Comparison of ENCODE assay signal across 8 cellular contexts in the genomic region with DNA sequence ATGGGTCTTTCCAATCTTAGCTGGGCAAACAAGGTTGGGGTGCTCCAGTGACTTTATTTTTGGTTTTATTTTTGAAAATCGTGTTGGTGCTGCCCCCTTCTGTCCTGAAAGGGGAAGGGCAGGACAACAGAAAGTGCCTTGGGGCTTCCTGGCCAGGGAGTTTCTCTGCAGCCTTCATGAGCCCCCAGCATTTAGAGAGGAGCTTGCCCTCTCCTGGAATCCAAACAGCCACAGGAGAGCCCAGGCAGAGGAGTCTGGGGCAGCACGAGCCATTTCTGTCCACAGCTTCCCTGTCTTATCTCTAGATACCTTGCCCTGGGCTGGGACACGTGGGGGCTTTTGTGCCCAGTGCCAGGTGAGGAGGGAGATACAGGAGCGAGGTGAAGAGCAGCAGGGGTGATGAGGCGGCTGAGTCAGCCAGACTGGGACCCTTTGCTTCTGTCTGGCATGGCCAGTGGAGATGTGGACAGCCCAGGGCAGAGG. TPM values are rescaled to one million over a fixed set of nuclear protein-coding genes. Genes with fewer than 3 reads are reported as not detected.
DNase-seq lines count a peak whose midpoint lies in the region; ATAC-seq, FAIRE-seq and TF ChIP-seq lines count a peak whose summit lies in the region.

No MANE protein-coding gene starts in this region.

- no peak overlapping the region for H2AK5ac ChIP-seq in H9 (ENCODE audit: insufficient read length, low read length)

- no peaks in the 10 kb centered on the region for H3K27me3 Mint-ChIP-seq in CD4-positive, alpha-beta memory T cell
- peaks cover 9% of the 10 kb centered on the region for H3K27me3 Mint-ChIP-seq in H9 (ENCODE audit: low read depth)

- H3K4me3 ChIP-seq in CD4-positive, alpha-beta memory T cell (ENCODE audit: low read length in 2 of 2): no peak overlapping the region
- no peak overlapping the region for H3K4me3 ChIP-seq in K562

- no peaks in the 10 kb centered on the region for H3K9me3 ChIP-seq in CD4-positive, alpha-beta memory T cell (ENCODE audit: control insufficient read depth in 1 of 2, low read length in 2 of 2)
- H3K9me3 ChIP-seq in H9 (ENCODE audit: control insufficient read depth, low read depth, low read length): no peaks in the 10 kb centered on the region
- H3K9me3 ChIP-seq in K562 (replicated peaks; ENCODE audit: control insufficient read depth, insufficient read depth, low read depth, low read length): no peaks in the 10 kb centered on the region

- CTCF ChIA-PET in CD4-positive, alpha-beta memory T cell (lab: Charles Lee; ENCODE audit: partially characterized antibody): interaction anchor here (0.6 to 8.3 kb wide), 21 partner anchors 8 to 333 kb away, joined by 3 to 130 read pairs (median 5); a partner anchor contains a TSS
- CTCF ChIA-PET in K562 (lab: Yijun Ruan, JAX; ENCODE audit: low intra/inter-chr PET ratio): interaction anchor here (0.7 to 1.2 kb wide), 4 partner anchors 53 to 244 kb away, joined by 3 to 5 read pairs (median 4); a partner anchor contains a TSS

- WGBS in H9 (ENCODE audit: extremely low coverage, insufficient read length, low lambda C conversion rate): no CpG with 5 or more reads among the region's 5 CpGs
- WGBS in K562 (ENCODE audit: insufficient coverage, low coverage, missing lambda C conversion rate): 9% methylated on average over 4 of the region's 5 CpGs

- H3K9ac ChIP-seq in H9 (ENCODE audit: extremely low read depth, insufficient read length, low read length) (no peak overlapping the region), K562 (ENCODE audit: insufficient read depth in 1 of 2, low read depth in 2 of 2, low read length in 2 of 2) (peak overlapping the region in 1 of 2 experiments; percentile 79; a peak in 2 of 4 replicates)

- no peak overlapping the region for H2BK120ac ChIP-seq in H9 (ENCODE audit: low read depth, low read length, poor library complexity, severe bottlenecking)

- H3K79me2 ChIP-seq in H9 (ENCODE audit: insufficient read depth, low read length) (no peaks in the 10 kb centered on the region), K562 (ENCODE audit: control insufficient read depth, insufficient read depth, low read length) (peaks cover 10% of the 10 kb centered on the region; the same call in 2 of the 3 replicates)

- H3K36me3 ChIP-seq in CD4-positive, alpha-beta memory T cell (ENCODE audit: insufficient read depth, low read length): no peaks in the 10 kb centered on the region
- H3K36me3 ChIP-seq in K562 (ENCODE audit: control insufficient read depth, insufficient read depth, low read length): peaks cover 2% of the 10 kb centered on the region; the same call in 2 of the 3 replicates

- H2BK20ac ChIP-seq in H9 (ENCODE audit: low read depth, low read length, poor library complexity, severe bottlenecking): no peak overlapping the region

- no peak overlapping the region for H2BK5ac ChIP-seq in H9 (ENCODE audit: insufficient read length, low read length)

- no peak overlapping the region for H3T11ph ChIP-seq in H9 (ENCODE audit: low read length)

- peak overlapping the region in 4 of 7 donors; percentile 14 to 41 (median 28) for H3K27ac Mint-ChIP-seq in CD4-positive, alpha-beta memory T cell
- H3K27ac Mint-ChIP-seq in H9: no peak overlapping the region

- no peak overlapping the region for H3K18ac ChIP-seq in H9 (ENCODE audit: insufficient read length, low read depth, low read length)

- H3K4me1 ChIP-seq in CD4-positive, alpha-beta memory T cell (ENCODE audit: insufficient read depth, low read length): peaks cover 8% of the 10 kb centered on the region
- H3K4me1 ChIP-seq in H9 (ENCODE audit: insufficient read depth, low read length): no peaks in the 10 kb centered on the region
- H3K4me1 ChIP-seq in K562 (replicated peaks in 1 of 2; ENCODE audit: control insufficient read depth in 2 of 2, insufficient read depth in 2 of 2, low read length in 2 of 2): peaks cover 13 to 22% of the 10 kb centered on the region in 2 experiments

- H3K56ac ChIP-seq in H9 (ENCODE audit: insufficient read length, low read depth, low read length): no peak overlapping the region

- in situ Hi-C loops in K562 (cut with MboI): no loop called here

- no peak for TF ChIP-seq EP300 in K562 (IDR thresholded peaks at IDR 0.05; ENCODE audit: low read length)

- H3K9me1 ChIP-seq in K562 (ENCODE audit: control insufficient read depth, insufficient read depth, low read length): no peaks in the 10 kb centered on the region

- peak; percentile 49 to 55 for TF ChIP-seq RAD21 in K562 (CRISPR knock-in tag; conservative IDR thresholded peaks at IDR 0.05 in 1 of 2, IDR thresholded peaks at IDR 0.05 in 1 of 2)

- no peaks in the 10 kb centered on the region for H4K20me1 ChIP-seq in H9 (ENCODE audit: control insufficient read depth, insufficient read depth, insufficient read length)
- H4K20me1 ChIP-seq in K562 (replicated peaks; ENCODE audit: control insufficient read depth, insufficient read depth, low read length): no peaks in the 10 kb centered on the region

- H4K91ac ChIP-seq in H9 (ENCODE audit: insufficient read length, low read depth, low read length): no peak overlapping the region

- 0 out of 3 replicates have a peak, but pooled peaks have one; percentile 5 for ATAC-seq in K562
- ATAC-seq in GM19452 (IDR thresholded peaks at IDR 0.05; ENCODE audit: unreplicated experiment): no peak

- H3K4ac ChIP-seq in H9 (ENCODE audit: low read depth, low read length): no peak overlapping the region

- H3K4me3 Mint-ChIP-seq in CD4-positive, alpha-beta memory T cell: peak overlapping the region in 1 of 8 donors; percentile 32
- no peak overlapping the region for H3K4me3 Mint-ChIP-seq in H9

- no peak overlapping the region for H2AFZ ChIP-seq in H9 (ENCODE audit: low read length)
- H2AFZ ChIP-seq in K562 (ENCODE audit: low read depth, low read length): peak overlapping the region; percentile 48; the same call in 1 of the 2 replicates

- no peak overlapping the region for H3K14ac ChIP-seq in H9 (ENCODE audit: insufficient read depth, low read length)

- POLR2A ChIA-PET in CD4-positive, alpha-beta memory T cell (lab: Charles Lee; ENCODE audit: partially characterized antibody): interaction anchor here (0.6 to 4.0 kb wide), 4 partner anchors 167 to 261 kb away, joined by 3 to 26 read pairs (median 7); a partner anchor contains a TSS
- POLR2A ChIA-PET in K562 (lab: Yijun Ruan, JAX): interaction anchor here (0.6 to 1.2 kb wide), 3 partner anchors 10 to 169 kb away, joined by 3 to 4 read pairs (median 3); no protein-coding TSS in a partner anchor

- H2BK15ac ChIP-seq in H9 (ENCODE audit: low read depth, low read length): no peak overlapping the region

- TF ChIP-seq CTCF in H9 (conservative IDR thresholded peaks at IDR 0.05) (peak; percentile 91), K562 (IDR thresholded peaks at IDR 0.05 in 2 of 3, conservative IDR thresholded peaks at IDR 0.05 in 1 of 3; ENCODE audit: insufficient read depth in 2 of 3, low read depth in 1 of 3, low read length in 3 of 3) (peak; percentile 63 to 77 (median 66))

- no peaks in the 10 kb centered on the region for H3K9me3 Mint-ChIP-seq in CD4-positive, alpha-beta memory T cell
- no peaks in the 10 kb centered on the region for H3K9me3 Mint-ChIP-seq in H9

- peaks cover 5% of the 10 kb centered on the region for H3K23me2 ChIP-seq in H9 (ENCODE audit: insufficient read length, low read depth, low read length, poor library complexity, severe bottlenecking)

- no peak for FAIRE-seq in RCC 7860 (lab: Jason Lieb, UNC)
- FAIRE-seq in K562 (lab: Jason Lieb, UNC): peak; percentile 85

- BruUV-seq in K562 (replicated peaks; lab: Mats Ljungman, UMichigan): no TSS peak

- no peaks in the 10 kb centered on the region for H3K27me3 ChIP-seq in CD4-positive, alpha-beta memory T cell (ENCODE audit: insufficient read depth, low read length)
- no peaks in the 10 kb centered on the region for H3K27me3 ChIP-seq in H9 (ENCODE audit: insufficient read depth, low read length)
- no peaks in the 10 kb centered on the region for H3K27me3 ChIP-seq in K562 (ENCODE audit: control insufficient read depth in 2 of 2, insufficient read depth in 2 of 2, low read length in 2 of 2)

- no peak overlapping the region for H3K4me2 ChIP-seq in H9 (ENCODE audit: insufficient read depth, insufficient read length, low read length)
- H3K4me2 ChIP-seq in K562 (ENCODE audit: insufficient read depth, low read length): no peak overlapping the region

- no peak overlapping the region for H3K23ac ChIP-seq in H9 (ENCODE audit: insufficient read length, low read depth, low read length)

- H3K27ac ChIP-seq in CD4-positive, alpha-beta memory T cell (ENCODE audit: low read depth, low read length): no peak overlapping the region
- no peak overlapping the region for H3K27ac ChIP-seq in H9 (ENCODE audit: insufficient read length, low read depth, low read length)
- no peak overlapping the region for H3K27ac ChIP-seq in K562 (ENCODE audit: extremely low read depth, low read depth, low read length)

- DNase-seq in CD4-positive, alpha-beta memory T cell: peak in 4 of 5 donors; percentile 50 to 62 (median 56)
- no peak for DNase-seq in H9
- peak; percentile 7 for DNase-seq in RCC 7860 (ENCODE audit: low spot score)
- DNase-seq in K562 (ENCODE audit: extremely low read depth in 1 of 4, low spot score in 3 of 4): peak; percentile 34 to 62 (median 40)
- DNase-seq in kidney glomerular epithelial cell (lab: John Stamatoyannopoulos, UW): peak; percentile 11
- peak; percentile 45 for DNase-seq in superior temporal gyrus (ENCODE audit: extremely low spot score)
- no peak for DNase-seq in GOT3 (lab: John Stamatoyannopoulos, UW)

- H2BK12ac ChIP-seq in H9 (ENCODE audit: insufficient read length, low read depth, low read length): no peak overlapping the region

- no peaks in the 10 kb centered on the region for H3K79me1 ChIP-seq in H9 (ENCODE audit: insufficient read depth, low read depth, low read length, poor library complexity, severe bottlenecking)

- H4K8ac ChIP-seq in H9 (replicated peaks; ENCODE audit: insufficient read length, low read depth, low read length): no peak overlapping the region

- peaks cover 5 to 21% (median 18%) of the 10 kb centered on the region in 4 donors for H3K4me1 Mint-ChIP-seq in CD4-positive, alpha-beta memory T cell
- H3K4me1 Mint-ChIP-seq in H9: peaks cover 4 to 11% of the 10 kb centered on the region in 2 experiments

- intact Hi-C loops in CD4-positive, alpha-beta memory T cell (cut with micrococcal nuclease): loop anchor here (1.0 kb wide), 4 partner anchors 95 to 244 kb away; a partner anchor contains a TSS
- intact Hi-C loops in K562 (cut with micrococcal nuclease): loop anchor here (1.0 kb wide), 1 partner anchor 53 kb away; a partner anchor contains a TSS

- H3K36me3 Mint-ChIP-seq in CD4-positive, alpha-beta memory T cell: peaks cover 21 to 27% of the 10 kb centered on the region in 2 donors
- H3K36me3 Mint-ChIP-seq in H9 (ENCODE audit: insufficient read depth in 1 of 3, low read depth in 3 of 3): no peaks in the 10 kb centered on the region

- TF ChIP-seq POLR2A in K562 (conservative IDR thresholded peaks at IDR 0.05): no peak

- H4K5ac ChIP-seq in H9 (ENCODE audit: insufficient read length, low read depth, low read length): no peak overlapping the region

RNA-seq across cellular contexts. Expression of a gene that starts 4.4 kb away (rescaled TPM):
- 10 to 100 TPM; 30.7 to 33.6 TPM for total RNA-seq in CD4-positive, alpha-beta memory T cell
- polyA plus RNA-seq in CD4-positive, alpha-beta memory T cell: 1 to 10 TPM; 4.9 to 9.6 TPM
- 14.4 and 15.1 TPM in 2 replicates for total RNA-seq in H9 (2021)
- 21.5 and 28.9 TPM in 2 replicates for total RNA-seq in K562 (2011; cell fraction: chromatin; rRNA removed; ENCODE audit: low replicate concordance)
- total RNA-seq in K562 (2011; cell fraction: nucleolus; rRNA removed): 28.0 and 30.3 TPM in 2 replicates
- 31.4 and 33.9 TPM in 2 replicates for total RNA-seq in K562 (2011; cell fraction: nucleoplasm; rRNA removed)
- 9.5 and 13.6 TPM in 2 replicates for total RNA-seq in K562 (2014; rRNA removed)
- 3.6 and 5.4 TPM in 2 replicates for total RNA-seq in K562 (2014; rRNA removed; fragmentation: Illumina TruSeq; extraction: Trizol)
- 7.6 and 8.0 TPM in 2 replicates for total RNA-seq in K562 (2015; rRNA removed; fragmentation: Illumina TruSeq; extraction: Trizol)
- total RNA-seq in K562 (2021): 6.9 and 9.1 TPM in 2 replicates
- polyA plus RNA-seq in K562 (2011; rRNA removed): 6.3 and 6.8 TPM in 2 replicates
- 7.0 and 15.3 TPM in 2 replicates for polyA plus RNA-seq in K562 (2011; cell fraction: cytosol; rRNA removed)
- polyA plus RNA-seq in K562 (2011; cell fraction: nucleus; rRNA removed): 15.2 and 31.3 TPM in 2 replicates
- 5.0 and 22.5 TPM in 2 replicates for polyA plus RNA-seq in K562 (2012)
- 7.3 and 8.8 TPM in 2 replicates for polyA plus RNA-seq in K562 (2014; fragmentation: Illumina TruSeq; extraction: Trizol)
- polyA plus RNA-seq in K562 (2014; fragmentation: Nextera tagmentation; extraction: Ambion mirVana): 1 to 10 TPM; 1.4 to 1.9 TPM
- 10.7 and 13.7 TPM in 2 replicates for polyA plus RNA-seq in K562 (2014; rRNA removed)
- 4.2 and 6.3 TPM in 2 replicates for polyA minus RNA-seq in K562 (2011; rRNA and poly(A)+ RNA removed)
- polyA minus RNA-seq in K562 (2011; cell fraction: cytosol; rRNA and poly(A)+ RNA removed): 6.9 and 12.2 TPM in 2 replicates
- polyA minus RNA-seq in K562 (2011; cell fraction: nucleus; rRNA and poly(A)+ RNA removed): 13.3 and 14.9 TPM in 2 replicates

RNA-seq across cellular contexts. Expression of a gene that starts 15.3 kb away (rescaled TPM):
- total RNA-seq in CD4-positive, alpha-beta memory T cell: 1 to 10 TPM; 1.2 to 1.3 TPM
- polyA plus RNA-seq in CD4-positive, alpha-beta memory T cell: not detected
- total RNA-seq in H9 (2021) (2.1 and 2.7 TPM in 2 replicates), K562 (2014; rRNA removed) (8.6 and 10.6 TPM in 2 replicates), K562 (2014; rRNA removed; fragmentation: Illumina TruSeq; extraction: Trizol) (8.1 and 11.4 TPM in 2 replicates), K562 (2015; rRNA removed; fragmentation: Illumina TruSeq; extraction: Trizol) (10.5 and 10.9 TPM in 2 replicates), K562 (2021) (11.1 and 15.7 TPM in 2 replicates)
- 9.0 and 19.8 TPM in 2 replicates for total RNA-seq in K562 (2011; cell fraction: chromatin; rRNA removed; ENCODE audit: low replicate concordance)
- total RNA-seq in K562 (2011; cell fraction: nucleolus; rRNA removed): 11.1 and 12.5 TPM in 2 replicates
- total RNA-seq in K562 (2011; cell fraction: nucleoplasm; rRNA removed): 7.3 and 12.5 TPM in 2 replicates
- polyA plus RNA-seq in K562 (2011; rRNA removed) (9.1 and 12.0 TPM in 2 replicates), K562 (2014; fragmentation: Illumina TruSeq; extraction: Trizol) (18.7 and 22.1 TPM in 2 replicates), K562 (2014; fragmentation: Nextera tagmentation; extraction: Ambion mirVana) (10 to 100 TPM; 12.1 to 22.5 TPM), K562 (2014; rRNA removed) (12.2 and 12.5 TPM in 2 replicates)
- polyA plus RNA-seq in K562 (2011; cell fraction: cytosol; rRNA removed): 12.2 and 14.5 TPM in 2 replicates
- 19.6 and 20.2 TPM in 2 replicates for polyA plus RNA-seq in K562 (2011; cell fraction: nucleus; rRNA removed)
- 10.1 and 19.0 TPM in 2 replicates for polyA plus RNA-seq in K562 (2012)
- polyA minus RNA-seq in K562 (2011; rRNA and poly(A)+ RNA removed): 22.9 and 30.5 TPM in 2 replicates
- polyA minus RNA-seq in K562 (2011; cell fraction: cytosol; rRNA and poly(A)+ RNA removed): 6.6 and 10.7 TPM in 2 replicates
- polyA minus RNA-seq in K562 (2011; cell fraction: nucleus; rRNA and poly(A)+ RNA removed): 3.0 and 11.4 TPM in 2 replicates

RNA-seq across cellular contexts. Expression of a gene that starts 16.7 kb away (rescaled TPM):
- 10 to 100 TPM; 50.7 to 58.5 TPM for total RNA-seq in CD4-positive, alpha-beta memory T cell
- 1 to 10 TPM; 6.7 to 7.5 TPM for polyA plus RNA-seq in CD4-positive, alpha-beta memory T cell
- 25.0 and 26.2 TPM in 2 replicates for total RNA-seq in H9 (2021)
- 71.8 and 159 TPM in 2 replicates for total RNA-seq in K562 (2011; cell fraction: chromatin; rRNA removed; ENCODE audit: low replicate concordance)
- 102 and 111 TPM in 2 replicates for total RNA-seq in K562 (2011; cell fraction: nucleolus; rRNA removed)
- 67.6 and 87.0 TPM in 2 replicates for total RNA-seq in K562 (2011; cell fraction: nucleoplasm; rRNA removed)
- 7.8 and 11.0 TPM in 2 replicates for total RNA-seq in K562 (2014; rRNA removed)
- total RNA-seq in K562 (2014; rRNA removed; fragmentation: Illumina TruSeq; extraction: Trizol): 6.2 and 6.8 TPM in 2 replicates
- 4.3 and 5.5 TPM in 2 replicates for total RNA-seq in K562 (2015; rRNA removed; fragmentation: Illumina TruSeq; extraction: Trizol)
- 14.7 and 18.5 TPM in 2 replicates for total RNA-seq in K562 (2021)
- 23.2 and 27.0 TPM in 2 replicates for polyA plus RNA-seq in K562 (2011; rRNA removed)
- polyA plus RNA-seq in K562 (2011; cell fraction: cytosol; rRNA removed): 27.9 and 42.2 TPM in 2 replicates
- 68.7 and 118 TPM in 2 replicates for polyA plus RNA-seq in K562 (2011; cell fraction: nucleus; rRNA removed)
- polyA plus RNA-seq in K562 (2012): 13.5 and 15.5 TPM in 2 replicates
- polyA plus RNA-seq in K562 (2014; fragmentation: Illumina TruSeq; extraction: Trizol): 11.9 and 14.3 TPM in 2 replicates
- under 1 TPM; 0.08 to 0.10 TPM for polyA plus RNA-seq in K562 (2014; fragmentation: Nextera tagmentation; extraction: Ambion mirVana)
- 11.2 and 17.6 TPM in 2 replicates for polyA plus RNA-seq in K562 (2014; rRNA removed)
- 26.5 and 29.5 TPM in 2 replicates for polyA minus RNA-seq in K562 (2011; rRNA and poly(A)+ RNA removed)
- polyA minus RNA-seq in K562 (2011; cell fraction: cytosol; rRNA and poly(A)+ RNA removed): 31.0 and 36.0 TPM in 2 replicates
- polyA minus RNA-seq in K562 (2011; cell fraction: nucleus; rRNA and poly(A)+ RNA removed): 29.4 TPM in 2 replicates

RNA-seq across cellular contexts. Expression of a gene that starts 21.2 kb away (rescaled TPM):
- 1 to 10 TPM in 1 of 2 experiments, under 1 TPM in 1; 0.86 to 2.3 TPM for total RNA-seq in CD4-positive, alpha-beta memory T cell
- polyA plus RNA-seq in CD4-positive, alpha-beta memory T cell: under 1 TPM; 0.44 to 0.53 TPM
- total RNA-seq in H9 (2021) (11.4 and 11.5 TPM in 2 replicates), K562 (2014; rRNA removed) (0.16 and 1.0 TPM in 2 replicates), K562 (2014; rRNA removed; fragmentation: Illumina TruSeq; extraction: Trizol) (0.13 and 0.33 TPM in 2 replicates), K562 (2015; rRNA removed; fragmentation: Illumina TruSeq; extraction: Trizol) (0.14 and 0.19 TPM in 2 replicates), K562 (2021) (0.96 and 1.0 TPM in 2 replicates)
- 1.5 and 1.9 TPM in 2 replicates for total RNA-seq in K562 (2011; cell fraction: chromatin; rRNA removed; ENCODE audit: low replicate concordance)
- total RNA-seq in K562 (2011; cell fraction: nucleolus; rRNA removed): 0.50 and 0.66 TPM in 2 replicates
- 0.37 and 1.8 TPM in 2 replicates for total RNA-seq in K562 (2011; cell fraction: nucleoplasm; rRNA removed)
- polyA plus RNA-seq in K562 (2011; rRNA removed) (0.33 and 0.81 TPM in 2 replicates), K562 (2014; fragmentation: Illumina TruSeq; extraction: Trizol) (0.33 and 0.36 TPM in 2 replicates), K562 (2014; fragmentation: Nextera tagmentation; extraction: Ambion mirVana) (under 1 TPM in 1 of 2 experiments, not detected in 1; 0.07 TPM), K562 (2014; rRNA removed) (0.11 and 0.53 TPM in 2 replicates)
- polyA plus RNA-seq in K562 (2011; cell fraction: cytosol; rRNA removed): 0.42 and 0.77 TPM in 2 replicates
- 1.4 and 2.8 TPM in 2 replicates for polyA plus RNA-seq in K562 (2011; cell fraction: nucleus; rRNA removed)
- 0.20 and 0.98 TPM in 2 replicates for polyA plus RNA-seq in K562 (2012)
- 0.28 and 0.99 TPM in 2 replicates for polyA minus RNA-seq in K562 (2011; rRNA and poly(A)+ RNA removed)
- 1.5 TPM in 1 of 2 replicates, not detected in the other for polyA minus RNA-seq in K562 (2011; cell fraction: cytosol; rRNA and poly(A)+ RNA removed)
- polyA minus RNA-seq in K562 (2011; cell fraction: nucleus; rRNA and poly(A)+ RNA removed): 0.40 and 0.67 TPM in 2 replicates

RNA-seq across cellular contexts. Expression of a gene that starts 52.9 kb away (rescaled TPM):
- 1 to 10 TPM; 1.3 to 2.6 TPM for total RNA-seq in CD4-positive, alpha-beta memory T cell
- polyA plus RNA-seq in CD4-positive, alpha-beta memory T cell: not detected
- 3.4 and 4.2 TPM in 2 replicates for total RNA-seq in H9 (2021)
- 3.2 and 4.9 TPM in 2 replicates for total RNA-seq in K562 (2011; cell fraction: chromatin; rRNA removed; ENCODE audit: low replicate concordance)
- 1.8 and 2.7 TPM in 2 replicates for total RNA-seq in K562 (2011; cell fraction: nucleolus; rRNA removed)
- 1.8 and 2.6 TPM in 2 replicates for total RNA-seq in K562 (2011; cell fraction: nucleoplasm; rRNA removed)
- total RNA-seq in K562 (2014; rRNA removed): 0.04 and 0.27 TPM in 2 replicates
- 0.29 and 0.35 TPM in 2 replicates for total RNA-seq in K562 (2014; rRNA removed; fragmentation: Illumina TruSeq; extraction: Trizol)
- 0.08 and 0.25 TPM in 2 replicates for total RNA-seq in K562 (2015; rRNA removed; fragmentation: Illumina TruSeq; extraction: Trizol)
- 0.84 and 1.2 TPM in 2 replicates for total RNA-seq in K562 (2021)
- polyA plus RNA-seq in K562 (2011; rRNA removed): 0.39 and 0.95 TPM in 2 replicates
- 0.09 and 0.18 TPM in 2 replicates for polyA plus RNA-seq in K562 (2011; cell fraction: cytosol; rRNA removed)
- polyA plus RNA-seq in K562 (2011; cell fraction: nucleus; rRNA removed): 2.1 and 3.7 TPM in 2 replicates
- polyA plus RNA-seq in K562 (2012): 0.26 and 0.48 TPM in 2 replicates
- polyA plus RNA-seq in K562 (2014; fragmentation: Illumina TruSeq; extraction: Trizol): 0.45 and 0.46 TPM in 2 replicates
- under 1 TPM; 0.08 to 0.11 TPM for polyA plus RNA-seq in K562 (2014; fragmentation: Nextera tagmentation; extraction: Ambion mirVana)
- polyA plus RNA-seq in K562 (2014; rRNA removed): 0.12 and 0.26 TPM in 2 replicates
- polyA minus RNA-seq in K562 (2011; rRNA and poly(A)+ RNA removed): 0.28 and 0.87 TPM in 2 replicates
- polyA minus RNA-seq in K562 (2011; cell fraction: cytosol; rRNA and poly(A)+ RNA removed): not detected in 2 replicates
- polyA minus RNA-seq in K562 (2011; cell fraction: nucleus; rRNA and poly(A)+ RNA removed): 1.2 and 1.8 TPM in 2 replicates

Comparison
In these comparisons a context has a peak if more than half of its experiments do, and no peak if none do; other contexts are left out.
1. DNase-seq: peak in CD4-positive, alpha-beta memory T cell (4 of 5), RCC 7860 (single experiment), K562 (4 of 4), kidney glomerular epithelial cell (single experiment) and superior temporal gyrus (single experiment); none in H9 (single experiment) and GOT3 (single experiment).
2. H3K27ac Mint-ChIP-seq: peak in CD4-positive, alpha-beta memory T cell (4 of 7); none in H9 (0 of 3).